In genomic region chr20:62577447-62577846, GRCh38 we compare ENCODE assay signal across 28 cellular contexts.
DNase-seq lines count a peak whose midpoint lies in the region; ATAC-seq and TF ChIP-seq lines count a peak whose summit lies in the region.
"Had no signal": no experiment of that assay in that cellular context is flagged by ENCODE, and none has a peak within 500 bp of the region (broad histone marks: within the 10 kb centered on the region; RNA-seq: fewer than 3 reads in every experiment).

No MANE protein-coding gene starts in this region.

- H3K9me3 Mint-ChIP-seq in Calu3 (ENCODE audit: low read depth, unreplicated experiment): no peaks in the 10 kb centered on the region
- H3K9me3 Mint-ChIP-seq: activated CD4-positive, alpha-beta T cell treated with anti-CD3 and anti-CD28 coated beads, Interleukin-2, amount 10 ng/mL, durations not matched to agents 24 days and 14 days; activated naive CD4-positive, alpha-beta T cell treated with anti-CD3 and anti-CD28 coated beads for 36 hours; activated T-cell treated with anti-CD3 and anti-CD28 coated beads, Interleukin-2, amount 50 U/mL, for 72 hours; nephron; stimulated activated naive CD8-positive, alpha-beta T cell treated with anti-CD3 and anti-CD28 coated beads, Interleukin-15, amount 100 ng/mL, for 72 hours had no signal

- H3K36me3 ChIP-seq in HCT116 (ENCODE audit: control insufficient read depth in 1 of 2, insufficient read depth in 2 of 2, low read length in 2 of 2): no peaks in the 10 kb centered on the region
- H3K36me3 ChIP-seq: breast epithelium, tibial nerve had no signal

- no peak overlapping the region for H3K4me3 ChIP-seq in HCT116 (replicated peaks in 1 of 2; ENCODE audit: low read depth in 1 of 2, low read length in 2 of 2)
- H3K4me3 ChIP-seq: breast epithelium, esophagus muscularis mucosa, SK-N-MC, tibial nerve had no signal

- peaks cover 0 to 4% of the 10 kb centered on the region in 2 experiments; a peak in 2 of 4 replicates for H3K4me1 ChIP-seq in HCT116 (ENCODE audit: control insufficient read depth in 1 of 2, insufficient read depth in 2 of 2, low read length in 2 of 2)
- H3K4me1 ChIP-seq: breast epithelium had no signal

- no peaks in the 10 kb centered on the region; a peak in 1 of 4 replicates for H3K9me3 ChIP-seq in HCT116 (ENCODE audit: control insufficient read depth in 1 of 2, insufficient read depth in 1 of 2, low read depth in 1 of 2, low read length in 2 of 2)
- H3K9me3 ChIP-seq: breast epithelium, esophagus muscularis mucosa, tibial nerve had no signal

- H3K36me3 Mint-ChIP-seq in Calu3 (ENCODE audit: insufficient read depth, unreplicated experiment): peaks cover under 1% of the 10 kb centered on the region
- H3K36me3 Mint-ChIP-seq: activated CD8-positive, alpha-beta memory T cell treated with anti-CD3 and anti-CD28 coated beads, Interleukin-2, amount 10 ng/mL, durations not matched to agents 7 days and 5 days had no signal

- no peaks in the 10 kb centered on the region for H3K4me1 Mint-ChIP-seq in Calu3 (ENCODE audit: low read depth, unreplicated experiment)
- H3K4me1 Mint-ChIP-seq: activated CD4-positive, alpha-beta T cell treated with anti-CD3 and anti-CD28 coated beads, Interleukin-2, amount 10 ng/mL, durations not matched to agents 24 days and 14 days; stimulated activated naive CD8-positive, alpha-beta T cell treated with anti-CD3 and anti-CD28 coated beads, Interleukin-15, amount 100 ng/mL, for 72 hours had no signal

- H3K27me3 Mint-ChIP-seq in Calu3 (ENCODE audit: unreplicated experiment): peaks cover 97% of the 10 kb centered on the region

- no peaks in the 10 kb centered on the region for H4K20me1 ChIP-seq in HCT116 (ENCODE audit: insufficient read depth)

- ATAC-seq in HCT116: peak; percentile 39; the same call in 1 of the 2 replicates
- peak; percentile 88 for ATAC-seq in left colon
- ATAC-seq in HG03039 (IDR thresholded peaks at IDR 0.05; ENCODE audit: unreplicated experiment): no peak
- ATAC-seq in HG03354 (IDR thresholded peaks at IDR 0.05; ENCODE audit: poor library complexity, severe bottlenecking, unreplicated experiment): no peak
- no peak for ATAC-seq in HG02798 (IDR thresholded peaks at IDR 0.05; ENCODE audit: poor library complexity, unreplicated experiment)
- ATAC-seq: activated T-cell treated with anti-CD3 and anti-CD28 coated beads, Interleukin-2, amount 50 U/mL, for 72 hours; sciatic nerve; stimulated activated naive CD8-positive, alpha-beta T cell treated with anti-CD3 and anti-CD28 coated beads, Interleukin-15, amount 100 ng/mL, for 72 hours had no signal

- H3K27me3 ChIP-seq in HCT116 (ENCODE audit: insufficient read depth, low read length): peaks cover 17% of the 10 kb centered on the region; the same call in 1 of the 2 replicates

- no peak overlapping the region for H3K4me2 ChIP-seq in HCT116 (ENCODE audit: low read length)

- no peak overlapping the region for H3K27ac Mint-ChIP-seq in Calu3 (ENCODE audit: unreplicated experiment)
- H3K27ac Mint-ChIP-seq: activated CD4-positive, alpha-beta T cell treated with anti-CD3 and anti-CD28 coated beads, Interleukin-2, amount 10 ng/mL, durations not matched to agents 24 days and 14 days; activated CD8-positive, alpha-beta memory T cell treated with anti-CD3 and anti-CD28 coated beads, Interleukin-2, amount 10 ng/mL, durations not matched to agents 7 days and 5 days; activated naive CD4-positive, alpha-beta T cell treated with anti-CD3 and anti-CD28 coated beads for 36 hours; activated T-cell treated with anti-CD3 and anti-CD28 coated beads, Interleukin-2, amount 50 U/mL, for 72 hours; nephron; stimulated activated naive CD8-positive, alpha-beta T cell treated with anti-CD3 and anti-CD28 coated beads, Interleukin-15, amount 100 ng/mL, for 72 hours had no signal

- no peak overlapping the region for H3K9ac ChIP-seq in HCT116 (ENCODE audit: low read length)
- H3K9ac ChIP-seq: parathyroid adenoma had no signal

- DNase-seq in Calu3 (peak; percentile 74), HCT116 (ENCODE audit: low read depth, low spot score) (no peak), RPMI8226 (peak; percentile 53), left colon (peak in 1 of 2 donors; percentile 41)
- DNase-seq: activated CD4-positive, alpha-beta T cell treated with anti-CD3 and anti-CD28 coated beads, Interleukin-2, amount 10 ng/mL, durations not matched to agents 24 days and 14 days; activated CD8-positive, alpha-beta memory T cell treated with anti-CD3 and anti-CD28 coated beads, Interleukin-2, amount 10 ng/mL, durations not matched to agents 7 days and 5 days; activated naive CD4-positive, alpha-beta T cell treated with anti-CD3 and anti-CD28 coated beads for 36 hours; activated T-cell treated with anti-CD3 and anti-CD28 coated beads, Interleukin-2, amount 50 U/mL, for 72 hours; amniotic stem cell; DMS 273 treated with DMSO at 0.1 percent for 48 hours; foreskin melanocyte; hypothalamus; midbrain; NCI-H1694 treated with DMSO at 0.1 percent for 48 hours; NCI-H226; stimulated activated CD4-positive, alpha-beta T cell treated with anti-CD3 and anti-CD28 coated beads, Interleukin-15, amount 100 ng/mL, for 24 hours; stimulated activated naive CD8-positive, alpha-beta T cell treated with anti-CD3 and anti-CD28 coated beads, Interleukin-15, amount 100 ng/mL, for 72 hours; T-helper 2 cell had no signal

- no peaks in the 10 kb centered on the region for H3K79me2 ChIP-seq in HCT116 (ENCODE audit: insufficient read depth, low read length)
- H3K79me2 ChIP-seq: parathyroid adenoma had no signal

- POLR2A ChIA-PET in HCT116 (lab: Charles Lee): no interaction called here

- TF ChIP-seq POLR2A in HCT116 (IDR thresholded peaks at IDR 0.05; ENCODE audit: borderline replicate concordance, extremely low read depth, insufficient read depth, insufficient read length): no peak

- BruUV-seq in Calu3 (replicated peaks; lab: Mats Ljungman, UMichigan): no TSS peak
- BruUV-seq in HCT116 (replicated peaks; lab: Mats Ljungman, UMichigan): no TSS peak

- RAD21 ChIA-PET in HCT116 (lab: Charles Lee; ENCODE audit: low non-redundant PET in 1 of 2, low total read pairs in 2 of 2, uncharacterized antibody in 2 of 2, unreplicated experiment in 2 of 2): no interaction called here

- no peak overlapping the region for H3K4me3 Mint-ChIP-seq in Calu3 (ENCODE audit: low read depth, unreplicated experiment)
- H3K4me3 Mint-ChIP-seq: activated CD4-positive, alpha-beta T cell treated with anti-CD3 and anti-CD28 coated beads, Interleukin-2, amount 10 ng/mL, durations not matched to agents 24 days and 14 days; activated CD8-positive, alpha-beta memory T cell treated with anti-CD3 and anti-CD28 coated beads, Interleukin-2, amount 10 ng/mL, durations not matched to agents 7 days and 5 days; activated naive CD4-positive, alpha-beta T cell treated with anti-CD3 and anti-CD28 coated beads for 36 hours; activated T-cell treated with anti-CD3 and anti-CD28 coated beads, Interleukin-2, amount 50 U/mL, for 72 hours; nephron; stimulated activated naive CD8-positive, alpha-beta T cell treated with anti-CD3 and anti-CD28 coated beads, Interleukin-15, amount 100 ng/mL, for 72 hours had no signal

- CTCF ChIA-PET in Calu3 (lab: Charles Lee) (interaction anchor here (0.7 to 2.1 kb wide), 6 partner anchors 9 to 78 kb away, joined by 3 to 9 read pairs (median 3); no protein-coding TSS in a partner anchor), HCT116 (lab: Charles Lee) (interaction anchor here (1.4 kb wide), 1 partner anchor 46 kb away, joined by 3 read pairs; no protein-coding TSS in a partner anchor)

- no peak for TF ChIP-seq RAD21 in HCT116 (IDR thresholded peaks at IDR 0.05; ENCODE audit: low read depth)

- H3K27ac ChIP-seq in HCT116 (ENCODE audit: low read depth, low read length): no peak overlapping the region
- H3K27ac ChIP-seq: breast epithelium, esophagus muscularis mucosa, parathyroid adenoma, SK-N-MC, tibial nerve had no signal

- TF ChIP-seq CTCF in Calu3 (IDR thresholded peaks at IDR 0.05; ENCODE audit: unreplicated experiment) (peak; percentile 2), HCT116 (IDR thresholded peaks at IDR 0.05 in 2 of 3, conservative IDR thresholded peaks at IDR 0.05 in 1 of 3; ENCODE audit: borderline replicate concordance in 1 of 3, insufficient read depth in 1 of 3, low read depth in 2 of 3, low read length in 2 of 3) (no peak)

- no peaks in the 10 kb centered on the region for H3K9me2 ChIP-seq in HCT116 (ENCODE audit: insufficient read depth)

- intact Hi-C loops in Calu3 (cut with micrococcal nuclease; ENCODE audit: unreplicated experiment): no loop called here
- intact Hi-C loops in HCT116 (cut with micrococcal nuclease): no loop called here
- intact Hi-C loops in left colon (cut with DNase I, micrococcal nuclease): no loop called here

- H2AFZ ChIP-seq in HCT116 (ENCODE audit: low read depth, low read length, poor library complexity, severe bottlenecking): no peak overlapping the region
- H2AFZ ChIP-seq: parathyroid adenoma had no signal

TF ChIP-seq in HCT116, 20 proteins besides CTCF, POLR2A, EP300 and RAD21:
- TF ChIP-seq YY1 (IDR thresholded peaks at IDR 0.05; ENCODE audit: extremely low read depth, insufficient replicate concordance, low read depth, low read length): no peak
- TF ChIP-seq, protein P1, sequence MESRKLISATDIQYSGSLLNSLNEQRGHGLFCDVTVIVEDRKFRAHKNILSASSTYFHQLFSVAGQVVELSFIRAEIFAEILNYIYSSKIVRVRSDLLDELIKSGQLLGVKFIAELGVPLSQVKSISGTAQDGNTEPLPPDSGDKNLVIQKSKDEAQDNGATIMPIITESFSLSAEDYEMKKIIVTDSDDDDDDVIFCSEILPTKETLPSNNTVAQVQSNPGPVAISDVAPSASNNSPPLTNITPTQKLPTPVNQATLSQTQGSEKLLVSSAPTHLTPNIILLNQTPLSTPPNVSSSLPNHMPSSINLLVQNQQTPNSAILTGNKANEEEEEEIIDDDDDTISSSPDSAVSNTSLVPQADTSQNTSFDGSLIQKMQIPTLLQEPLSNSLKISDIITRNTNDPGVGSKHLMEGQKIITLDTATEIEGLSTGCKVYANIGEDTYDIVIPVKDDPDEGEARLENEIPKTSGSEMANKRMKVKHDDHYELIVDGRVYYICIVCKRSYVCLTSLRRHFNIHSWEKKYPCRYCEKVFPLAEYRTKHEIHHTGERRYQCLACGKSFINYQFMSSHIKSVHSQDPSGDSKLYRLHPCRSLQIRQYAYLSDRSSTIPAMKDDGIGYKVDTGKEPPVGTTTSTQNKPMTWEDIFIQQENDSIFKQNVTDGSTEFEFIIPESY (IDR thresholded peaks at IDR 0.05; ENCODE audit: extremely low read depth, insufficient replicate concordance, low read length): no peak
- no peak for TF ChIP-seq TCF7L2 (IDR thresholded peaks at IDR 0.05; ENCODE audit: borderline replicate concordance, extremely low read depth, insufficient read depth, insufficient read length)

Comparison
In these comparisons a context has a peak if more than half of its experiments do, and no peak if none do; other contexts are left out.
1. ATAC-seq: peak in HCT116 (single experiment) and left colon (single experiment); none in HG03039 (single experiment), HG03354 (single experiment) and HG02798 (single experiment).